Comparison of ENCODE assay signal across 1 cellular context in the genomic region with DNA sequence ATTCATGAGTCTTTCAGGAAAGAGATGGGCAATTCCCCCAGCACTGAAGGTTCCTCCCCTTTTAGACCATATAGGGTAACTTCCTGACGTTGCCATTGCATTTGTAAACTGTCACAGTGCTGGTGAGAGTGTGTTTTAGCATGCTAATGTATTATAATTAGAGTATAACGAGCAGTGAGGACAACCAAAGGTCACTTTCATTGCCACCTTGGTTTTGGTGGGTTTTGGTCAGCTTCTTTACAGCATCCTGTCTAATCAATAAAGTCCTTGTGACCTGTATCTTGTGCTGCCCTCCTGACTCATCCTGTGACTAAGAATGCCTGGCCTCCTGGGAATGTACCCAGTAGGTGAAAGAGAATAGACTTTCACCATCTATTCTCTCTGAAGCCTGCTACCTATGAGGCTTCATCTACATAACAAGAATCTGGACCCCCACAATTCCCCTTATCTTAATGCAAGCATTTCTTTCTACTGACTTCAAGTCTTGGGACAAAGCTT.
TF ChIP-seq lines count a peak whose summit lies in the region.

No MANE protein-coding gene starts in this region.

TF ChIP-seq in GM12878, 131 proteins besides CTCF, POLR2A, EP300 and RAD21 (continued from another document and continues in another):
- TF ChIP-seq, protein P1, sequence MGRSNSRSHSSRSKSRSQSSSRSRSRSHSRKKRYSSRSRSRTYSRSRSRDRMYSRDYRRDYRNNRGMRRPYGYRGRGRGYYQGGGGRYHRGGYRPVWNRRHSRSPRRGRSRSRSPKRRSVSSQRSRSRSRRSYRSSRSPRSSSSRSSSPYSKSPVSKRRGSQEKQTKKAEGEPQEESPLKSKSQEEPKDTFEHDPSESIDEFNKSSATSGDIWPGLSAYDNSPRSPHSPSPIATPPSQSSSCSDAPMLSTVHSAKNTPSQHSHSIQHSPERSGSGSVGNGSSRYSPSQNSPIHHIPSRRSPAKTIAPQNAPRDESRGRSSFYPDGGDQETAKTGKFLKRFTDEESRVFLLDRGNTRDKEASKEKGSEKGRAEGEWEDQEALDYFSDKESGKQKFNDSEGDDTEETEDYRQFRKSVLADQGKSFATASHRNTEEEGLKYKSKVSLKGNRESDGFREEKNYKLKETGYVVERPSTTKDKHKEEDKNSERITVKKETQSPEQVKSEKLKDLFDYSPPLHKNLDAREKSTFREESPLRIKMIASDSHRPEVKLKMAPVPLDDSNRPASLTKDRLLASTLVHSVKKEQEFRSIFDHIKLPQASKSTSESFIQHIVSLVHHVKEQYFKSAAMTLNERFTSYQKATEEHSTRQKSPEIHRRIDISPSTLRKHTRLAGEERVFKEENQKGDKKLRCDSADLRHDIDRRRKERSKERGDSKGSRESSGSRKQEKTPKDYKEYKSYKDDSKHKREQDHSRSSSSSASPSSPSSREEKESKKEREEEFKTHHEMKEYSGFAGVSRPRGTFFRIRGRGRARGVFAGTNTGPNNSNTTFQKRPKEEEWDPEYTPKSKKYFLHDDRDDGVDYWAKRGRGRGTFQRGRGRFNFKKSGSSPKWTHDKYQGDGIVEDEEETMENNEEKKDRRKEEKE (IDR thresholded peaks at IDR 0.05) = no peak
- no peak for TF ChIP-seq SPI1 (IDR thresholded peaks at IDR 0.05; ENCODE audit: borderline replicate concordance, insufficient read depth, low read depth, low read length)
- TF ChIP-seq IKZF1 (conservative IDR thresholded peaks at IDR 0.05) = peak; percentile 92
- TF ChIP-seq BMI1 (IDR thresholded peaks at IDR 0.05; ENCODE audit: borderline replicate concordance) = peak; percentile 62; the same call in 1 of the 2 replicates
- no peak for TF ChIP-seq ZZZ3 (IDR thresholded peaks at IDR 0.05; ENCODE audit: control insufficient read depth, insufficient read length, low read depth)
- no peak for TF ChIP-seq BRCA1 (IDR thresholded peaks at IDR 0.05; ENCODE audit: low read depth, low read length)
- TF ChIP-seq, protein P2, sequence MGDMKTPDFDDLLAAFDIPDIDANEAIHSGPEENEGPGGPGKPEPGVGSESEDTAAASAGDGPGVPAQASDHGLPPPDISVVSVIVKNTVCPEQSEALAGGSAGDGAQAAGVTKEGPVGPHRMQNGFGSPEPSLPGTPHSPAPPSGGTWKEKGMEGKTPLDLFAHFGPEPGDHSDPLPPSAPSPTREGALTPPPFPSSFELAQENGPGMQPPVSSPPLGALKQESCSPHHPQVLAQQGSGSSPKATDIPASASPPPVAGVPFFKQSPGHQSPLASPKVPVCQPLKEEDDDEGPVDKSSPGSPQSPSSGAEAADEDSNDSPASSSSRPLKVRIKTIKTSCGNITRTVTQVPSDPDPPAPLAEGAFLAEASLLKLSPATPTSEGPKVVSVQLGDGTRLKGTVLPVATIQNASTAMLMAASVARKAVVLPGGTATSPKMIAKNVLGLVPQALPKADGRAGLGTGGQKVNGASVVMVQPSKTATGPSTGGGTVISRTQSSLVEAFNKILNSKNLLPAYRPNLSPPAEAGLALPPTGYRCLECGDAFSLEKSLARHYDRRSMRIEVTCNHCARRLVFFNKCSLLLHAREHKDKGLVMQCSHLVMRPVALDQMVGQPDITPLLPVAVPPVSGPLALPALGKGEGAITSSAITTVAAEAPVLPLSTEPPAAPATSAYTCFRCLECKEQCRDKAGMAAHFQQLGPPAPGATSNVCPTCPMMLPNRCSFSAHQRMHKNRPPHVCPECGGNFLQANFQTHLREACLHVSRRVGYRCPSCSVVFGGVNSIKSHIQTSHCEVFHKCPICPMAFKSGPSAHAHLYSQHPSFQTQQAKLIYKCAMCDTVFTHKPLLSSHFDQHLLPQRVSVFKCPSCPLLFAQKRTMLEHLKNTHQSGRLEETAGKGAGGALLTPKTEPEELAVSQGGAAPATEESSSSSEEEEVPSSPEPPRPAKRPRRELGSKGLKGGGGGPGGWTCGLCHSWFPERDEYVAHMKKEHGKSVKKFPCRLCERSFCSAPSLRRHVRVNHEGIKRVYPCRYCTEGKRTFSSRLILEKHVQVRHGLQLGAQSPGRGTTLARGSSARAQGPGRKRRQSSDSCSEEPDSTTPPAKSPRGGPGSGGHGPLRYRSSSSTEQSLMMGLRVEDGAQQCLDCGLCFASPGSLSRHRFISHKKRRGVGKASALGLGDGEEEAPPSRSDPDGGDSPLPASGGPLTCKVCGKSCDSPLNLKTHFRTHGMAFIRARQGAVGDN (IDR thresholded peaks at IDR 0.05) = peak; percentile 64; the same call in 1 of the 2 replicates
- TF ChIP-seq RCOR1 (conservative IDR thresholded peaks at IDR 0.05; ENCODE audit: low read depth, low read length) = no peak
- no peak for TF ChIP-seq PAX8 (IDR thresholded peaks at IDR 0.05)
- no peak for TF ChIP-seq CREM (IDR thresholded peaks at IDR 0.05; ENCODE audit: low read depth)
- TF ChIP-seq SIN3A (IDR thresholded peaks at IDR 0.05; ENCODE audit: low read depth, low read length) = no peak
- TF ChIP-seq, protein P3, sequence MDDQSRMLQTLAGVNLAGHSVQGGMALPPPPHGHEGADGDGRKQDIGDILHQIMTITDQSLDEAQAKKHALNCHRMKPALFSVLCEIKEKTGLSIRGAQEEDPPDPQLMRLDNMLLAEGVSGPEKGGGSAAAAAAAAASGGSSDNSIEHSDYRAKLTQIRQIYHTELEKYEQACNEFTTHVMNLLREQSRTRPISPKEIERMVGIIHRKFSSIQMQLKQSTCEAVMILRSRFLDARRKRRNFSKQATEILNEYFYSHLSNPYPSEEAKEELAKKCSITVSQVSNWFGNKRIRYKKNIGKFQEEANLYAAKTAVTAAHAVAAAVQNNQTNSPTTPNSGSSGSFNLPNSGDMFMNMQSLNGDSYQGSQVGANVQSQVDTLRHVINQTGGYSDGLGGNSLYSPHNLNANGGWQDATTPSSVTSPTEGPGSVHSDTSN (IDR thresholded peaks at IDR 0.05; ENCODE audit: insufficient replicate concordance, low read depth, low read length) = peak; percentile 33
- TF ChIP-seq POLR2AphosphoS5 (IDR thresholded peaks at IDR 0.05; ENCODE audit: low read length) = no peak
- peak; percentile 100 for TF ChIP-seq NR2F1 (conservative IDR thresholded peaks at IDR 0.05)
- TF ChIP-seq, protein P4, sequence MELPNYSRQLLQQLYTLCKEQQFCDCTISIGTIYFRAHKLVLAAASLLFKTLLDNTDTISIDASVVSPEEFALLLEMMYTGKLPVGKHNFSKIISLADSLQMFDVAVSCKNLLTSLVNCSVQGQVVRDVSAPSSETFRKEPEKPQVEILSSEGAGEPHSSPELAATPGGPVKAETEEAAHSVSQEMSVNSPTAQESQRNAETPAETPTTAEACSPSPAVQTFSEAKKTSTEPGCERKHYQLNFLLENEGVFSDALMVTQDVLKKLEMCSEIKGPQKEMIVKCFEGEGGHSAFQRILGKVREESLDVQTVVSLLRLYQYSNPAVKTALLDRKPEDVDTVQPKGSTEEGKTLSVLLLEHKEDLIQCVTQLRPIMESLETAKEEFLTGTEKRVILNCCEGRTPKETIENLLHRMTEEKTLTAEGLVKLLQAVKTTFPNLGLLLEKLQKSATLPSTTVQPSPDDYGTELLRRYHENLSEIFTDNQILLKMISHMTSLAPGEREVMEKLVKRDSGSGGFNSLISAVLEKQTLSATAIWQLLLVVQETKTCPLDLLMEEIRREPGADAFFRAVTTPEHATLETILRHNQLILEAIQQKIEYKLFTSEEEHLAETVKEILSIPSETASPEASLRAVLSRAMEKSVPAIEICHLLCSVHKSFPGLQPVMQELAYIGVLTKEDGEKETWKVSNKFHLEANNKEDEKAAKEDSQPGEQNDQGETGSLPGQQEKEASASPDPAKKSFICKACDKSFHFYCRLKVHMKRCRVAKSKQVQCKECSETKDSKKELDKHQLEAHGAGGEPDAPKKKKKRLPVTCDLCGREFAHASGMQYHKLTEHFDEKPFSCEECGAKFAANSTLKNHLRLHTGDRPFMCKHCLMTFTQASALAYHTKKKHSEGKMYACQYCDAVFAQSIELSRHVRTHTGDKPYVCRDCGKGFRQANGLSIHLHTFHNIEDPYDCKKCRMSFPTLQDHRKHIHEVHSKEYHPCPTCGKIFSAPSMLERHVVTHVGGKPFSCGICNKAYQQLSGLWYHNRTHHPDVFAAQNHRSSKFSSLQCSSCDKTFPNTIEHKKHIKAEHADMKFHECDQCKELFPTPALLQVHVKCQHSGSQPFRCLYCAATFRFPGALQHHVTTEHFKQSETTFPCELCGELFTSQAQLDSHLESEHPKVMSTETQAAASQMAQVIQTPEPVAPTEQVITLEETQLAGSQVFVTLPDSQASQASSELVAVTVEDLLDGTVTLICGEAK (IDR thresholded peaks at IDR 0.05; ENCODE audit: borderline replicate concordance) = no peak
- no peak for TF ChIP-seq STAT1 (conservative IDR thresholded peaks at IDR 0.05)
- TF ChIP-seq LARP7 (IDR thresholded peaks at IDR 0.05) = no peak
- peak; percentile 46; the same call in 1 of the 2 replicates for TF ChIP-seq BACH1 (IDR thresholded peaks at IDR 0.05; ENCODE audit: borderline replicate concordance)
- peak; percentile 60; the same call in 1 of the 2 replicates for TF ChIP-seq ZNF217 (IDR thresholded peaks at IDR 0.05)
- TF ChIP-seq HDAC6 (IDR thresholded peaks at IDR 0.05; ENCODE audit: unreplicated experiment) = no peak
- TF ChIP-seq, protein P5, sequence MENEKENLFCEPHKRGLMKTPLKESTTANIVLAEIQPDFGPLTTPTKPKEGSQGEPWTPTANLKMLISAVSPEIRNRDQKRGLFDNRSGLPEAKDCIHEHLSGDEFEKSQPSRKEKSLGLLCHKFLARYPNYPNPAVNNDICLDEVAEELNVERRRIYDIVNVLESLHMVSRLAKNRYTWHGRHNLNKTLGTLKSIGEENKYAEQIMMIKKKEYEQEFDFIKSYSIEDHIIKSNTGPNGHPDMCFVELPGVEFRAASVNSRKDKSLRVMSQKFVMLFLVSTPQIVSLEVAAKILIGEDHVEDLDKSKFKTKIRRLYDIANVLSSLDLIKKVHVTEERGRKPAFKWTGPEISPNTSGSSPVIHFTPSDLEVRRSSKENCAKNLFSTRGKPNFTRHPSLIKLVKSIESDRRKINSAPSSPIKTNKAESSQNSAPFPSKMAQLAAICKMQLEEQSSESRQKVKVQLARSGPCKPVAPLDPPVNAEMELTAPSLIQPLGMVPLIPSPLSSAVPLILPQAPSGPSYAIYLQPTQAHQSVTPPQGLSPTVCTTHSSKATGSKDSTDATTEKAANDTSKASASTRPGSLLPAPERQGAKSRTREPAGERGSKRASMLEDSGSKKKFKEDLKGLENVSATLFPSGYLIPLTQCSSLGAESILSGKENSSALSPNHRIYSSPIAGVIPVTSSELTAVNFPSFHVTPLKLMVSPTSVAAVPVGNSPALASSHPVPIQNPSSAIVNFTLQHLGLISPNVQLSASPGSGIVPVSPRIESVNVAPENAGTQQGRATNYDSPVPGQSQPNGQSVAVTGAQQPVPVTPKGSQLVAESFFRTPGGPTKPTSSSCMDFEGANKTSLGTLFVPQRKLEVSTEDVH (IDR thresholded peaks at IDR 0.05; ENCODE audit: low read depth, partially characterized antibody) = no peak
- TF ChIP-seq, protein P6, sequence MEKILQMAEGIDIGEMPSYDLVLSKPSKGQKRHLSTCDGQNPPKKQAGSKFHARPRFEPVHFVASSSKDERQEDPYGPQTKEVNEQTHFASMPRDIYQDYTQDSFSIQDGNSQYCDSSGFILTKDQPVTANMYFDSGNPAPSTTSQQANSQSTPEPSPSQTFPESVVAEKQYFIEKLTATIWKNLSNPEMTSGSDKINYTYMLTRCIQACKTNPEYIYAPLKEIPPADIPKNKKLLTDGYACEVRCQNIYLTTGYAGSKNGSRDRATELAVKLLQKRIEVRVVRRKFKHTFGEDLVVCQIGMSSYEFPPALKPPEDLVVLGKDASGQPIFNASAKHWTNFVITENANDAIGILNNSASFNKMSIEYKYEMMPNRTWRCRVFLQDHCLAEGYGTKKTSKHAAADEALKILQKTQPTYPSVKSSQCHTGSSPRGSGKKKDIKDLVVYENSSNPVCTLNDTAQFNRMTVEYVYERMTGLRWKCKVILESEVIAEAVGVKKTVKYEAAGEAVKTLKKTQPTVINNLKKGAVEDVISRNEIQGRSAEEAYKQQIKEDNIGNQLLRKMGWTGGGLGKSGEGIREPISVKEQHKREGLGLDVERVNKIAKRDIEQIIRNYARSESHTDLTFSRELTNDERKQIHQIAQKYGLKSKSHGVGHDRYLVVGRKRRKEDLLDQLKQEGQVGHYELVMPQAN (conservative IDR thresholded peaks at IDR 0.05) = no peak
- TF ChIP-seq, protein P7, sequence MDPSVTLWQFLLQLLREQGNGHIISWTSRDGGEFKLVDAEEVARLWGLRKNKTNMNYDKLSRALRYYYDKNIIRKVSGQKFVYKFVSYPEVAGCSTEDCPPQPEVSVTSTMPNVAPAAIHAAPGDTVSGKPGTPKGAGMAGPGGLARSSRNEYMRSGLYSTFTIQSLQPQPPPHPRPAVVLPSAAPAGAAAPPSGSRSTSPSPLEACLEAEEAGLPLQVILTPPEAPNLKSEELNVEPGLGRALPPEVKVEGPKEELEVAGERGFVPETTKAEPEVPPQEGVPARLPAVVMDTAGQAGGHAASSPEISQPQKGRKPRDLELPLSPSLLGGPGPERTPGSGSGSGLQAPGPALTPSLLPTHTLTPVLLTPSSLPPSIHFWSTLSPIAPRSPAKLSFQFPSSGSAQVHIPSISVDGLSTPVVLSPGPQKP (IDR thresholded peaks at IDR 0.05; ENCODE audit: low read depth, low read length) = peak; percentile 78; the same call in 1 of the 2 replicates
- peak; percentile 44; the same call in 1 of the 2 replicates for TF ChIP-seq PAX5 (IDR thresholded peaks at IDR 0.05; ENCODE audit: borderline replicate concordance, low read depth, low read length)
- no peak for TF ChIP-seq SMAD5 (IDR thresholded peaks at IDR 0.05; ENCODE audit: low read depth)
- TF ChIP-seq TAF1 (IDR thresholded peaks at IDR 0.05; ENCODE audit: borderline replicate concordance, low read depth, low read length) = no peak
- peak; percentile 38; the same call in 1 of the 2 replicates for TF ChIP-seq GATAD2B (conservative IDR thresholded peaks at IDR 0.05; ENCODE audit: low read depth)
- TF ChIP-seq KAT2A (conservative IDR thresholded peaks at IDR 0.05; ENCODE audit: control insufficient read depth, low read depth, low read length) = no peak
- peak; percentile 74; the same call in 1 of the 2 replicates for TF ChIP-seq JUND (IDR thresholded peaks at IDR 0.05; ENCODE audit: low read depth, low read length)
- TF ChIP-seq SREBF2 (IDR thresholded peaks at IDR 0.05; ENCODE audit: low read length) = no peak
- peak; percentile 34 for TF ChIP-seq JUNB (IDR thresholded peaks at IDR 0.05)
- TF ChIP-seq SRF (IDR thresholded peaks at IDR 0.05; ENCODE audit: low read depth in 2 of 2, low read length in 2 of 2) = peak; percentile 48 to 91; a peak in 3 of 4 replicates
- TF ChIP-seq DPF2 (IDR thresholded peaks at IDR 0.05) = peak; percentile 86
- TF ChIP-seq, protein P8, sequence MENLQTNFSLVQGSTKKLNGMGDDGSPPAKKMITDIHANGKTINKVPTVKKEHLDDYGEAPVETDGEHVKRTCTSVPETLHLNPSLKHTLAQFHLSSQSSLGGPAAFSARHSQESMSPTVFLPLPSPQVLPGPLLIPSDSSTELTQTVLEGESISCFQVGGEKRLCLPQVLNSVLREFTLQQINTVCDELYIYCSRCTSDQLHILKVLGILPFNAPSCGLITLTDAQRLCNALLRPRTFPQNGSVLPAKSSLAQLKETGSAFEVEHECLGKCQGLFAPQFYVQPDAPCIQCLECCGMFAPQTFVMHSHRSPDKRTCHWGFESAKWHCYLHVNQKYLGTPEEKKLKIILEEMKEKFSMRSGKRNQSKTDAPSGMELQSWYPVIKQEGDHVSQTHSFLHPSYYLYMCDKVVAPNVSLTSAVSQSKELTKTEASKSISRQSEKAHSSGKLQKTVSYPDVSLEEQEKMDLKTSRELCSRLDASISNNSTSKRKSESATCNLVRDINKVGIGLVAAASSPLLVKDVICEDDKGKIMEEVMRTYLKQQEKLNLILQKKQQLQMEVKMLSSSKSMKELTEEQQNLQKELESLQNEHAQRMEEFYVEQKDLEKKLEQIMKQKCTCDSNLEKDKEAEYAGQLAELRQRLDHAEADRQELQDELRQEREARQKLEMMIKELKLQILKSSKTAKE (IDR thresholded peaks at IDR 0.05; ENCODE audit: low read depth, poor library complexity, severe bottlenecking) = peak; percentile 88
- TF ChIP-seq SP1 (IDR thresholded peaks at IDR 0.05; ENCODE audit: low read depth, low read length) = peak; percentile 19
- peak; percentile 99 for TF ChIP-seq MTA2 (IDR thresholded peaks at IDR 0.05; ENCODE audit: low read depth)
- TF ChIP-seq ZBED1 (IDR thresholded peaks at IDR 0.05; ENCODE audit: borderline replicate concordance) = no peak
